In the genomic region with DNA sequence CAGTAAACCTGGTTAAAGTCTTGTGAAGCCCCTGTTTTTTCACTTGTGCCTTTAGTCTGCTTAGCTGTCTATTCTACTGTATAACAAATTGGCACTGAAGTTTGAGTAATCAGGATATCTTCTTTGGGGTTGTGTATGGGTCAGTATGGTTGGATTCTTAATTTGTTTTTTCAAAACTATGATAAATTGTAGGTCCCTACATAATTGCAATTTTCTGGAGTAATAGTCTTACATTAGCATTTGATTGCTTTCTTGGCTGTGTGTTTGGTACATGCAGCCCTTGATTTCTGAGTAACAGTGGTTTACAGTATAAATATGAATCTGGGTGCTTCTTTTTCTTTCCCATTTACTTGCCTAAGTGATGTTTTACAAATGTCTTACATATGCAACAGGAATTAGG, we compare ENCODE assay signal across 22 cellular contexts.
"Had no signal": no experiment of that assay in that cellular context is flagged by ENCODE, and none has a peak within 500 bp of the region (broad histone marks: within the 10 kb centered on the region; RNA-seq: fewer than 3 reads in every experiment).

No MANE protein-coding gene starts in this region.

- H3K4me1 ChIP-seq: Peyer's patch, SJSA1 had no signal

- H3K4me1 Mint-ChIP-seq: activated T-helper 17 cell treated with anti-CD3 and anti-CD28 coated beads, Interleukin-2, amount 50 U/mL, for 72 hours had no signal

- H3K27me3 ChIP-seq: brain microvascular endothelial cell, cardiac muscle cell, Peyer's patch, SJSA1 had no signal

- H3K27me3 Mint-ChIP-seq: activated B cell treated with CpG ODN at 0.5 μM for 24 hours; activated CD4-positive, alpha-beta memory T cell treated with anti-CD3 and anti-CD28 coated beads, Interleukin-2, amount 10 ng/mL, durations not matched to agents 7 days and 5 days; activated CD4-positive, alpha-beta T cell treated with anti-CD3 and anti-CD28 coated beads, Interleukin-2, amount 10 ng/mL, durations not matched to agents 7 days and 5 days; activated naive CD8-positive, alpha-beta T cell; activated T-helper 17 cell treated with anti-CD3 and anti-CD28 coated beads, Interleukin-2, amount 50 U/mL, for 72 hours; T-helper 17 cell had no signal

- H3K9me3 ChIP-seq: Peyer's patch, SJSA1 had no signal

- H3K36me3 Mint-ChIP-seq: activated naive CD8-positive, alpha-beta T cell had no signal

- H3K9me3 Mint-ChIP-seq: activated CD4-positive, alpha-beta T cell treated with anti-CD3 and anti-CD28 coated beads, Interleukin-2, amount 10 ng/mL, durations not matched to agents 7 days and 5 days; activated naive CD4-positive, alpha-beta T cell treated with anti-CD3 and anti-CD28 coated beads for 36 hours; activated T-helper 17 cell treated with anti-CD3 and anti-CD28 coated beads, Interleukin-2, amount 50 U/mL, for 72 hours had no signal

- H3K4me3 ChIP-seq: cardiac muscle cell, Peyer's patch, SJSA1 had no signal

- DNase-seq: activated B cell treated with CpG ODN at 0.5 μM for 24 hours; activated CD4-positive, alpha-beta memory T cell treated with anti-CD3 and anti-CD28 coated beads, Interleukin-2, amount 10 ng/mL, durations not matched to agents 7 days and 5 days; activated CD4-positive, alpha-beta T cell treated with anti-CD3 and anti-CD28 coated beads for 1 hour; activated CD4-positive, alpha-beta T cell treated with anti-CD3 and anti-CD28 coated beads, Interleukin-2, amount 10 ng/mL, durations not matched to agents 7 days and 5 days; activated gamma-delta T cell; activated naive CD4-positive, alpha-beta T cell treated with anti-CD3 and anti-CD28 coated beads for 36 hours; activated T-cell treated with anti-CD3 and anti-CD28 coated beads for 4 hours; activated T-cell treated with anti-CD3 and anti-CD28 coated beads, Interleukin-2, amount 50 U/mL, for 48 hours; amygdala; brain microvascular endothelial cell; KG1; NCI-H1048; NCI-H2029 treated with DMSO at 0.1 percent for 48 hours; NCI-H526; Peyer's patch; SHP77; T-helper 17 cell; T-helper 9 cell had no signal

- H3K4me3 Mint-ChIP-seq: activated B cell treated with CpG ODN at 0.5 μM for 24 hours; activated CD4-positive, alpha-beta memory T cell treated with anti-CD3 and anti-CD28 coated beads, Interleukin-2, amount 10 ng/mL, durations not matched to agents 7 days and 5 days; activated CD4-positive, alpha-beta T cell treated with anti-CD3 and anti-CD28 coated beads, Interleukin-2, amount 10 ng/mL, durations not matched to agents 7 days and 5 days; activated naive CD4-positive, alpha-beta T cell treated with anti-CD3 and anti-CD28 coated beads for 36 hours; activated naive CD8-positive, alpha-beta T cell; activated T-helper 17 cell treated with anti-CD3 and anti-CD28 coated beads, Interleukin-2, amount 50 U/mL, for 72 hours had no signal

- H3K36me3 ChIP-seq: brain microvascular endothelial cell, cardiac muscle cell, Peyer's patch, SJSA1 had no signal

- ATAC-seq: activated T-helper 17 cell treated with anti-CD3 and anti-CD28 coated beads, Interleukin-2, amount 50 U/mL, for 72 hours; T-helper 17 cell had no signal

- H3K27ac ChIP-seq: brain microvascular endothelial cell, cardiac muscle cell, Peyer's patch, SJSA1 had no signal

- H3K27ac Mint-ChIP-seq: activated B cell treated with CpG ODN at 0.5 μM for 24 hours; activated CD4-positive, alpha-beta memory T cell treated with anti-CD3 and anti-CD28 coated beads, Interleukin-2, amount 10 ng/mL, durations not matched to agents 7 days and 5 days; activated CD4-positive, alpha-beta T cell treated with anti-CD3 and anti-CD28 coated beads, Interleukin-2, amount 10 ng/mL, durations not matched to agents 7 days and 5 days; activated naive CD4-positive, alpha-beta T cell treated with anti-CD3 and anti-CD28 coated beads for 36 hours; activated naive CD8-positive, alpha-beta T cell; activated T-helper 17 cell treated with anti-CD3 and anti-CD28 coated beads, Interleukin-2, amount 50 U/mL, for 72 hours; T-helper 17 cell had no signal
